In genomic region chr2:216023055-216023648, GRCh38 we compare ENCODE assay signal across 9 cellular contexts. TPM values are rescaled to one million over a fixed set of nuclear protein-coding genes. Genes with fewer than 3 reads are reported as not detected.
A peak's percentile ranks its signal among the peaks of the same experiment; 100 is the strongest.
DNase-seq lines count a peak whose midpoint lies in the region; ATAC-seq, FAIRE-seq and TF ChIP-seq lines count a peak whose summit lies in the region.
"Had no signal": no experiment of that assay in that cellular context is flagged by ENCODE, and none has a peak within 500 bp of the region (broad histone marks: within the 10 kb centered on the region; RNA-seq: fewer than 3 reads in every experiment).

No MANE protein-coding gene starts in this region.

- H3K27me3 ChIP-seq in adrenal gland, result no peaks in the 10 kb centered on the region

- no peaks in the 10 kb centered on the region for H3K9me3 ChIP-seq in adrenal gland (replicated peaks in 1 of 3)

- DNase-seq in NCI-H2029 (lab: John Stamatoyannopoulos, UW) (peak; percentile 31), NCI-H2029 treated with DMSO at 0.1 percent for 48 hours (lab: John Stamatoyannopoulos, UW) (no peak), RCC 7860 (ENCODE audit: low spot score) (peak; percentile 42), adrenal gland (peak; percentile 30 to 70 (median 45)), inferior parietal cortex (ENCODE audit: extremely low spot score) (peak; percentile 63)
- no peak for DNase-seq in stimulated activated effector memory CD8-positive, alpha-beta T cell treated with anti-CD3 and anti-CD28 coated beads, Interleukin-12 subunit alpha, Interleukin-12 subunit beta, amount 100 ng/mL, for 72 hours (ENCODE audit: low spot score in 2 of 2)

- no peak overlapping the region for H3K27ac ChIP-seq in adrenal gland

- no peaks in the 10 kb centered on the region for H3K9me3 Mint-ChIP-seq in stimulated activated effector memory CD8-positive, alpha-beta T cell treated with anti-CD3 and anti-CD28 coated beads, Interleukin-12 subunit alpha, Interleukin-12 subunit beta, amount 100 ng/mL, for 72 hours

- H3K4me1 Mint-ChIP-seq in stimulated activated effector memory CD8-positive, alpha-beta T cell treated with anti-CD3 and anti-CD28 coated beads, Interleukin-12 subunit alpha, Interleukin-12 subunit beta, amount 100 ng/mL, for 72 hours, result peaks cover 3% of the 10 kb centered on the region

- peak; percentile 88 for ATAC-seq in GM21367 (IDR thresholded peaks at IDR 0.05; ENCODE audit: unreplicated experiment)
- peak; percentile 86 for ATAC-seq in HG03520 (IDR thresholded peaks at IDR 0.05; ENCODE audit: unreplicated experiment)
- ATAC-seq in stimulated activated effector memory CD8-positive, alpha-beta T cell treated with anti-CD3 and anti-CD28 coated beads, Interleukin-12 subunit alpha, Interleukin-12 subunit beta, amount 100 ng/mL, for 72 hours, result peak; percentile 79

- H3K4me3 Mint-ChIP-seq in stimulated activated effector memory CD8-positive, alpha-beta T cell treated with anti-CD3 and anti-CD28 coated beads, Interleukin-12 subunit alpha, Interleukin-12 subunit beta, amount 100 ng/mL, for 72 hours, result no peak overlapping the region

- no peaks in the 10 kb centered on the region for H3K4me1 ChIP-seq in adrenal gland (replicated peaks in 1 of 2)

- peak; percentile 62 for FAIRE-seq in RCC 7860 (lab: Jason Lieb, UNC)
- FAIRE-seq: endometrium had no signal

- no peaks in the 10 kb centered on the region for H3K36me3 ChIP-seq in adrenal gland (replicated peaks in 1 of 2)

- peak; percentile 47 to 62 (median 55) for TF ChIP-seq CTCF in adrenal gland (IDR thresholded peaks at IDR 0.05)

- no peak overlapping the region for H3K4me3 ChIP-seq in adrenal gland

- no peak overlapping the region for H3K27ac Mint-ChIP-seq in stimulated activated effector memory CD8-positive, alpha-beta T cell treated with anti-CD3 and anti-CD28 coated beads, Interleukin-12 subunit alpha, Interleukin-12 subunit beta, amount 100 ng/mL, for 72 hours

- intact Hi-C loops in adrenal gland (cut with DNase I), result no loop called here

- TF ChIP-seq POLR2A in adrenal gland (IDR thresholded peaks at IDR 0.05), result no peak

- WGBS in adrenal gland, 4 donors, result 25 to 38% (median 32%) methylated on average over 3 of the region's 3 CpGs

- H3K36me3 Mint-ChIP-seq in stimulated activated effector memory CD8-positive, alpha-beta T cell treated with anti-CD3 and anti-CD28 coated beads, Interleukin-12 subunit alpha, Interleukin-12 subunit beta, amount 100 ng/mL, for 72 hours, result peaks cover 4% of the 10 kb centered on the region

RNA-seq across cellular contexts. Expression of gene MREG, which starts 9.8 kb away (rescaled TPM):
- 10 to 100 TPM in 3 of 8 donors, 1 to 10 TPM in 5; 4.2 to 14.4 (median 6.3) TPM for total RNA-seq in adrenal gland
- 1 to 10 TPM; 3.1 to 6.4 (median 4.3) TPM for polyA plus RNA-seq in adrenal gland

RNA-seq across cellular contexts. Expression of gene PECR, which starts 58.5 kb away (rescaled TPM):
- 10 to 100 TPM in 5 of 8 donors, 1 to 10 TPM in 3; 6.0 to 22.2 (median 10.8) TPM for total RNA-seq in adrenal gland
- polyA plus RNA-seq in adrenal gland, result 10 to 100 TPM in 1 of 3 donors, 1 to 10 TPM in 2; 5.3 to 11.3 (median 8.2) TPM

RNA-seq across cellular contexts. Expression of gene TMEM169, which starts 58.6 kb away (rescaled TPM):
- total RNA-seq in adrenal gland, result 1 to 10 TPM in 2 of 8 donors, under 1 TPM in 6; 0.12 to 1.3 (median 0.64) TPM
- 1 to 10 TPM in 1 of 3 donors, under 1 TPM in 2; 0.24 to 1.2 (median 0.88) TPM for polyA plus RNA-seq in adrenal gland

Comparison
In these comparisons a context has a peak if more than half of its experiments do, and no peak if none do; other contexts are left out.
1. DNase-seq: peak in NCI-H2029 (single experiment), RCC 7860 (single experiment), adrenal gland (7 of 7) and inferior parietal cortex (single experiment); none in NCI-H2029 treated with DMSO at 0.1 percent for 48 hours (single experiment) and stimulated activated effector memory CD8-positive, alpha-beta T cell treated with anti-CD3 and anti-CD28 coated beads, Interleukin-12 subunit alpha, Interleukin-12 subunit beta, amount 100 ng/mL, for 72 hours (0 of 2).
2. Peak in every context shown above with its lines, with median percentiles within 50 percentile points of each other: ATAC-seq.